ENCODE assay signal across 8 cellular contexts in the genomic region with DNA sequence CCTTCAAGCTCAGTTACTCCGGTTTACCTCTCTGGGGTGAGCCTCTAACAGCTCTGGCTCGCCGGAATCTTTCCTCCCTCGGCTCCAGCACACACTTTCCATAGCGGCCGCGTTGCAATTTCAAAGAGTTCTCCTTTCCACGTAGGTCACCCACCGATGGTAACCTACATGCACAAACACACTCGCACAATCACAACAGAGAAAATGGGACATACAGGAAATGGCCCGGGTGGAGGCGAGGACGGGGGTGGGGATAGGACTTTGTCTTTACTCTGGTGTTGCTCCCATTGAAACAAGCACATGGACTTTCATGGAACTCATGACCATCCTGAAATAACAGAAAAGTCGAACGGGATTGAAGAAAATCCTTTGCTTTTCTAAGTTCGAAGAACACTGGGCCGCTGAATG. TPM values are rescaled to one million over a fixed set of nuclear protein-coding genes. Genes with fewer than 3 reads are reported as not detected.
DNase-seq lines count a peak whose midpoint lies in the region; ATAC-seq, FAIRE-seq and TF ChIP-seq lines count a peak whose summit lies in the region.

No MANE protein-coding gene starts in this region.

- H3K36me3 ChIP-seq in mucosa of stomach (ENCODE audit: control insufficient read depth, insufficient read depth, low read length): no peaks in the 10 kb centered on the region

- DNase-seq in Right ventricle myocardium superior (no peak), left ventricle myocardium superior (no peak), RCC 7860 (ENCODE audit: low spot score) (peak; percentile 29), dermis microvascular lymphatic vessel endothelial cell (ENCODE audit: low read depth in 2 of 2) (peak; percentile 69 to 74), D721Med (ENCODE audit: insufficient read length, low spot score) (no peak), NCI-H1436 treated with DMSO at 0.1 percent for 48 hours (lab: John Stamatoyannopoulos, UW) (no peak)

- peaks cover 20% of the 10 kb centered on the region for H3K4me1 ChIP-seq in mucosa of stomach (ENCODE audit: control insufficient read depth, insufficient read depth, low read length)

- H3K4me3 ChIP-seq in mucosa of stomach (ENCODE audit: low read length): peak overlapping the region; percentile 9

- H3K9ac ChIP-seq in mucosa of stomach (ENCODE audit: low read length): peak overlapping the region; percentile 82

- no peaks in the 10 kb centered on the region for H3K9me3 ChIP-seq in mucosa of stomach (ENCODE audit: control insufficient read depth, low read length)

- no peak for FAIRE-seq in RCC 7860 (lab: Jason Lieb, UNC)
- no peak for FAIRE-seq in D721Med (lab: Jason Lieb, UNC)

- H3K27me3 ChIP-seq in mucosa of stomach (ENCODE audit: control insufficient read depth, insufficient read depth, low read length): no peaks in the 10 kb centered on the region

- intact Hi-C loops in Right ventricle myocardium superior (cut with DNase I): loop anchor here (10.0 kb wide), 1 partner anchor 173 kb away; no protein-coding TSS in a partner anchor
- intact Hi-C loops in left ventricle myocardium superior (cut with micrococcal nuclease): no loop called here

- no peak for TF ChIP-seq CTCF in D721Med (IDR thresholded peaks at IDR 0.05; ENCODE audit: insufficient read depth, missing control alignments)

- peak; percentile 7 for ATAC-seq in Right ventricle myocardium superior (ENCODE audit: poor library complexity)
- no peak for ATAC-seq in left ventricle myocardium superior
- no peak for ATAC-seq in HG03039 (IDR thresholded peaks at IDR 0.05; ENCODE audit: unreplicated experiment)

RNA-seq across cellular contexts. Expression of gene LHFPL2, which starts 1.2 kb away (rescaled TPM):
- total RNA-seq in Right ventricle myocardium superior: 5.0 TPM
- total RNA-seq in left ventricle myocardium superior: 5.4 TPM
- 21.1 and 39.6 TPM in 2 replicates for total RNA-seq in dermis microvascular lymphatic vessel endothelial cell

Comparison
In these comparisons a context has a peak if more than half of its experiments do, and no peak if none do; other contexts are left out.
1. DNase-seq: peak in RCC 7860 (single experiment) and dermis microvascular lymphatic vessel endothelial cell (2 of 2); none in Right ventricle myocardium superior (single experiment), left ventricle myocardium superior (single experiment), D721Med (single experiment) and NCI-H1436 treated with DMSO at 0.1 percent for 48 hours (single experiment).